Comparison of ENCODE assay signal across 25 cellular contexts in the genomic region with DNA sequence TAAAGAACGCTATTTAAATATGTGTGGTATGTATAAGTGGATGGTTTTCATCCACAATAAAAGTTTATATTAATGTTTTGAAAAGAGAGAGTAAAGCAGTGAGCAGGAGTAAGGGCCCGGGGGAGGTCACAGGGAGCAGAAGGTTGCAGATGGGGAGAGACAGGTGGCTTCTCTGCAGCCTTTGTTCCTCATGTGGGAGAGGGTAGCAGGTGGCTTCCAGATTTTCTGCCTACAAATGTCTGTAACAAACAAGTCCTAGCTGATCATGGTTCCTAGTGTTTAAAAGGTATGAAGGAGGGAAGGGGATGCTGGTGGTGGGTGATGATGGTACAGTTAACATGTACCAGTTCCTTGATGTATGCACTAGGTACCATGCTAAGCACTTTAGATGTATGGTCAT. TPM values are rescaled to one million over a fixed set of nuclear protein-coding genes. Genes with fewer than 3 reads are reported as not detected.
DNase-seq lines count a peak whose midpoint lies in the region; ATAC-seq and TF ChIP-seq lines count a peak whose summit lies in the region.
"Had no signal": no experiment of that assay in that cellular context is flagged by ENCODE, and none has a peak within 500 bp of the region (broad histone marks: within the 10 kb centered on the region; RNA-seq: fewer than 3 reads in every experiment).

No MANE protein-coding gene starts in this region.

- H3K36me3 ChIP-seq in right atrium auricular region (peaks cover 7% of the 10 kb centered on the region), psoas muscle (ENCODE audit: insufficient read depth in 1 of 2, low read depth in 1 of 2) (peaks cover 0 to 6% of the 10 kb centered on the region in 2 donors), vagina (no peaks in the 10 kb centered on the region)

- peaks cover 7% of the 10 kb centered on the region for H3K4me1 Mint-ChIP-seq in brain
- peaks cover 15% of the 10 kb centered on the region for H3K4me1 Mint-ChIP-seq in type B pancreatic cell (ENCODE audit: unreplicated experiment)

- H3K4me3 ChIP-seq in right atrium auricular region: no peak overlapping the region
- H3K4me3 ChIP-seq in psoas muscle: no peak overlapping the region
- no peak overlapping the region for H3K4me3 ChIP-seq in vagina
- H3K4me3 ChIP-seq: BLaER1 treated with 17β-estradiol and CSF1 and Interleukin-3, amounts not matched to agents 10 nM and 100 nM; dorsolateral prefrontal cortex; K562; MG63 had no signal

- ATAC-seq in left cardiac atrium: no peak
- ATAC-seq in psoas muscle: no peak
- no peak for ATAC-seq in GM21619 (IDR thresholded peaks at IDR 0.05; ENCODE audit: unreplicated experiment)
- ATAC-seq: HCT116, K562 had no signal

- WGBS in psoas muscle, 3 donors: 81 to 85% (median 84%) methylated on average over 2 of the region's 2 CpGs

- intact Hi-C loops in left cardiac atrium (cut with DNase I) (no loop called here), psoas muscle (cut with DNase I) (loop anchor here (10.0 kb wide), 3 partner anchors 289 to 469 kb away; a partner anchor contains a TSS), vagina (cut with DNase I) (loop anchor here (10.0 kb wide), 1 partner anchor 59 kb away; no protein-coding TSS in a partner anchor)

- H3K36me3 Mint-ChIP-seq in brain (peaks cover 24% of the 10 kb centered on the region), type B pancreatic cell (peaks cover 8% of the 10 kb centered on the region)

- H3K27me3 ChIP-seq in right atrium auricular region (no peaks in the 10 kb centered on the region), psoas muscle (ENCODE audit: insufficient read depth in 3 of 3, low read length in 2 of 3) (no peaks in the 10 kb centered on the region), vagina (no peaks in the 10 kb centered on the region)
- H3K27me3 ChIP-seq: BLaER1 treated with 17β-estradiol and CSF1 and Interleukin-3, amounts not matched to agents 10 nM and 100 nM; dorsolateral prefrontal cortex; MG63; neutrophil had no signal

- H3K27me3 Mint-ChIP-seq in brain (no peaks in the 10 kb centered on the region), type B pancreatic cell (no peaks in the 10 kb centered on the region)
- H3K27me3 Mint-ChIP-seq: activated T-cell treated with anti-CD3 and anti-CD28 coated beads, Interleukin-2, amount 50 U/mL, for 24 hours had no signal

- H3K27ac Mint-ChIP-seq in brain: peak overlapping the region in 4 of 5 experiments; percentile 27 to 54 (median 45)
- H3K27ac Mint-ChIP-seq in type B pancreatic cell: no peak overlapping the region
- H3K27ac Mint-ChIP-seq: activated naive CD4-positive, alpha-beta T cell treated with anti-CD3 and anti-CD28 coated beads for 36 hours; activated T-cell treated with anti-CD3 and anti-CD28 coated beads, Interleukin-2, amount 50 U/mL, for 24 hours had no signal

- no peak overlapping the region for H3K4me3 Mint-ChIP-seq in brain
- H3K4me3 Mint-ChIP-seq in type B pancreatic cell: no peak overlapping the region
- H3K4me3 Mint-ChIP-seq: activated naive CD4-positive, alpha-beta T cell treated with anti-CD3 and anti-CD28 coated beads for 36 hours; activated T-cell treated with anti-CD3 and anti-CD28 coated beads, Interleukin-2, amount 50 U/mL, for 24 hours had no signal

- H3K4me1 ChIP-seq in right atrium auricular region: peaks cover 0 to 55% of the 10 kb centered on the region in 2 donors
- H3K4me1 ChIP-seq in psoas muscle: peaks cover 22% of the 10 kb centered on the region
- peaks cover 40% of the 10 kb centered on the region for H3K4me1 ChIP-seq in vagina

- H3K9me3 ChIP-seq in right atrium auricular region: no peaks in the 10 kb centered on the region
- no peaks in the 10 kb centered on the region for H3K9me3 ChIP-seq in psoas muscle
- H3K9me3 ChIP-seq in vagina: no peaks in the 10 kb centered on the region
- H3K9me3 ChIP-seq: BLaER1 treated with 17β-estradiol and CSF1 and Interleukin-3, amounts not matched to agents 10 nM and 100 nM; MG63; neutrophil had no signal

- DNase-seq in right atrium auricular region (ENCODE audit: low spot score) (no peak), left cardiac atrium (no peak), psoas muscle (no peak), vagina (ENCODE audit: extremely low spot score in 2 of 2) (no peak), type B pancreatic cell (ENCODE audit: extremely low spot score, unreplicated experiment) (no peak)
- no peak for DNase-seq in stimulated activated CD8-positive, alpha-beta memory T cell treated with anti-CD3 and anti-CD28 coated beads, Interleukin-4, amount 100 ng/mL, for 48 hours
- DNase-seq: activated CD4-positive, alpha-beta T cell treated with anti-CD3 and anti-CD28 coated beads for 1 hour; activated naive CD4-positive, alpha-beta T cell treated with anti-CD3 and anti-CD28 coated beads for 36 hours; activated T-cell treated with anti-CD3 and anti-CD28 coated beads, Interleukin-2, amount 50 U/mL, for 24 hours; DMS153; islet precursor cell; mammary epithelial cell; NCI-H146; NCI-H774; stimulated activated CD4-positive, alpha-beta T cell treated with anti-CD3 and anti-CD28 coated beads, Interleukin-4, amount 100 ng/mL, for 1 hour; stimulated activated naive CD4-positive, alpha-beta T cell treated with Interleukin-2 at 50 U/mL for 16 hours had no signal

- no peak for TF ChIP-seq POLR2A in vagina (IDR thresholded peaks at IDR 0.05)

- peaks cover 0 to 3% (median 0%) of the 10 kb centered on the region in 5 experiments for H3K9me3 Mint-ChIP-seq in brain
- no peaks in the 10 kb centered on the region for H3K9me3 Mint-ChIP-seq in type B pancreatic cell
- H3K9me3 Mint-ChIP-seq: activated naive CD4-positive, alpha-beta T cell treated with anti-CD3 and anti-CD28 coated beads for 36 hours; activated T-cell treated with anti-CD3 and anti-CD28 coated beads, Interleukin-2, amount 50 U/mL, for 24 hours had no signal

- no peak for TF ChIP-seq CTCF in right atrium auricular region (IDR thresholded peaks at IDR 0.05)
- no peak for TF ChIP-seq CTCF in brain (conservative IDR thresholded peaks at IDR 0.05)
- TF ChIP-seq CTCF in psoas muscle (IDR thresholded peaks at IDR 0.05): no peak
- TF ChIP-seq CTCF in vagina (IDR thresholded peaks at IDR 0.05): no peak
- TF ChIP-seq CTCF in type B pancreatic cell (conservative IDR thresholded peaks at IDR 0.05): no peak

- H3K27ac ChIP-seq in right atrium auricular region (peak overlapping the region; percentile 83 to 93), psoas muscle (peak overlapping the region; percentile 64), vagina (peak overlapping the region; percentile 10)
- H3K27ac ChIP-seq: BLaER1 treated with 17β-estradiol and CSF1 and Interleukin-3, amounts not matched to agents 10 nM and 100 nM; neutrophil had no signal

RNA-seq across cellular contexts. Expression of a gene that starts 18.8 kb away (rescaled TPM):
- 100 to 1,000 TPM; 199 to 332 TPM for total RNA-seq in right atrium auricular region
- total RNA-seq in left cardiac atrium: 100 to 1,000 TPM; 226 to 328 TPM
- 58.6 TPM for polyA plus RNA-seq in brain (ENCODE audit: insufficient read depth, low read depth, low replicate concordance)
- total RNA-seq in psoas muscle: 100 to 1,000 TPM in 1 of 4 donors, 10 to 100 TPM in 3; 30.2 to 159 (median 70.6) TPM
- polyA plus RNA-seq in psoas muscle: 10 to 100 TPM; 21.5 to 53.8 (median 32.3) TPM
- 103 TPM for total RNA-seq in vagina
- total RNA-seq in type B pancreatic cell (ENCODE audit: low replicate concordance): 94.0 and 96.0 TPM in 2 replicates

RNA-seq across cellular contexts. Expression of a gene that starts 56.6 kb away (rescaled TPM):
- total RNA-seq in right atrium auricular region (not detected), left cardiac atrium (not detected), psoas muscle (not detected), vagina (0.98 TPM), type B pancreatic cell (ENCODE audit: low replicate concordance) (0.22 and 0.38 TPM in 2 replicates)
- polyA plus RNA-seq in brain (ENCODE audit: insufficient read depth, low read depth, low replicate concordance) (0.19 TPM), psoas muscle (under 1 TPM in 2 of 3 donors, not detected in 1; 0.01 to 0.04 TPM)
- total RNA-seq: activated naive CD4-positive, alpha-beta T cell treated with anti-CD3 and anti-CD28 coated beads for 36 hours; mammary epithelial cell; ureter had no signal
- polyA plus RNA-seq: mammary epithelial cell had no signal

Comparison
In these comparisons a context has a peak if more than half of its experiments do, and no peak if none do; other contexts are left out.
1. H3K27ac ChIP-seq: peak in every context shown above with its lines; median percentile 88 in right atrium auricular region; 64 in psoas muscle; 10 in vagina.
2. intact Hi-C loops: an anchor here in psoas muscle (10.0 kb wide) and vagina (10.0 kb wide); none called in left cardiac atrium.